Comparison of ENCODE assay signal across 8 cellular contexts in the genomic region with DNA sequence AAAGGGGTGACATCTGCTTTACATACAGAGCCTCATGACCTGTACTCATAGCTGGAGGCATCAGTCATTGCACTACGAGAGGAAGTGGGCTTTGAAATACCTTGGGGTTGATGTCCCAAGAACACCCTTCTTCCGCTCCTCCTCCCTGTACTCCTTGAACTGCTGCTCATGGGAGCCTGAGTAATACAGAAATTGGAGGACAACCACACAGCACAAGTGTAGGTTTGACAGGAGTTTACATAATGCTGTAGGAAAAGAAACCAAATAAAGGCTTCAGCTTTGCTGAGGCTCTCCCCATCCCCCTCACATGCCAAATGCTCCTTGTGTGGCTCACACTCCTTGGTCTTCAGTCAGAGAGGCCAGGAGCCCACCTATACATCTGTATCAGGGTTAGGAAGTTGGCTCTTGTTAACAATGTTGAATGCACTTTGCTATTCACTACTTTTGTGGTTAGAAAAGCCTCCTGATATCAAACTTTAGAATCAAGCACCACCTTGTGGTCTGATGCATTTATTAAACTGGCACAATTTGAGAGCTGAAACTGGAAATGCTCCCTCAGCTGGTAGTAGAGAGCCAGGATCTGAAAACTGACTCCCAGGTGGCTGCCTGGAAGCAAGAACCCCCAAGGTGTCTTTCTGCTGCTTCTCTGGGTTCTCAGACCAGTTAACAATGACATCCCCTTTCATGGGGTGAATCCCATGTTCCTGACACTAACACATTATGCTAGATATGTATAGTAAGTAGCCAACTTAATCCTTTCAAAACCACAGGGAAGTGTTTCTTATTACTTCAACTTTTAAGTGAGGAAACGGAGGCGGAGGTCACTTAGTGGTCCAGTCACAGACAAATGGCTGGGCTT. TPM values are rescaled to one million over a fixed set of nuclear protein-coding genes. Genes with fewer than 3 reads are reported as not detected.
DNase-seq lines count a peak whose midpoint lies in the region; ATAC-seq and TF ChIP-seq lines count a peak whose summit lies in the region.

No MANE protein-coding gene starts in this region.

- dilution Hi-C loops in IMR-90 (cut with HindIII; ENCODE audit: low sequenced_read_pairs, unreplicated experiment) = no loop called here

- CTCF ChIA-PET in IMR-90 (lab: Yijun Ruan, JAX) = interaction anchor here (0.6 to 1.5 kb wide), 10 partner anchors 10 to 649 kb away, joined by 3 to 10 read pairs (median 4); a partner anchor contains a TSS

- H3K36me3 ChIP-seq in IMR-90 (ENCODE audit: control insufficient read depth, insufficient read depth, low read length) (no peaks in the 10 kb centered on the region), Peyer's patch (no peaks in the 10 kb centered on the region), psoas muscle (ENCODE audit: insufficient read depth in 1 of 2, low read depth in 1 of 2) (no peaks in the 10 kb centered on the region)

- no peak overlapping the region for H2AK9ac ChIP-seq in IMR-90 (replicated peaks; ENCODE audit: low read depth, low read length, poor library complexity)

- peak; percentile 98 for TF ChIP-seq CTCF in IMR-90 (conservative IDR thresholded peaks at IDR 0.05; ENCODE audit: low read depth, low read length)
- TF ChIP-seq CTCF in Peyer's patch (IDR thresholded peaks at IDR 0.05) = peak; percentile 58 to 99 (median 94)
- TF ChIP-seq CTCF in psoas muscle (IDR thresholded peaks at IDR 0.05) = peak; percentile 73

- peaks cover 6% of the 10 kb centered on the region for H3K9me1 ChIP-seq in IMR-90 (ENCODE audit: insufficient read depth, low read length)

- no peaks in the 10 kb centered on the region for H4K20me1 ChIP-seq in IMR-90 (ENCODE audit: insufficient read depth, low read length)

- H2BK15ac ChIP-seq in IMR-90 (ENCODE audit: low read depth, low read length) = no peak overlapping the region; the same call in 2 of the 3 replicates

- no peaks in the 10 kb centered on the region for H3K9me3 Mint-ChIP-seq in activated naive CD8-positive, alpha-beta T cell treated with anti-CD3 and anti-CD28 coated beads for 36 hours

- H3K9ac ChIP-seq in IMR-90 (ENCODE audit: low read depth, low read length) = no peak overlapping the region

- H4K5ac ChIP-seq in IMR-90 (ENCODE audit: low read depth, low read length) = no peak overlapping the region

- no CpG with 5 or more reads among the region's 4 CpGs for WGBS in IMR-90 (ENCODE audit: extremely low coverage in 2 of 2, insufficient read length in 1 of 2), 2 experiments
- 77 to 83% (median 80%) methylated on average over 4 of the region's 4 CpGs for WGBS in psoas muscle, 3 donors

- no TSS peak for BruUV-seq in IMR-90 (replicated peaks; lab: Mats Ljungman, UMichigan)

- H2BK120ac ChIP-seq in IMR-90 (ENCODE audit: low read depth, low read length) = peak overlapping the region; percentile 50

- peaks cover 47% of the 10 kb centered on the region for H3K4me1 Mint-ChIP-seq in activated naive CD8-positive, alpha-beta T cell treated with anti-CD3 and anti-CD28 coated beads for 36 hours

- no peak overlapping the region for H3K18ac ChIP-seq in IMR-90 (ENCODE audit: low read depth, low read length)

- in situ Hi-C loops in IMR-90 (cut with MboI; ENCODE audit: low sequenced_read_pairs) = loop anchor here (5.0 kb wide), 2 partner anchors 577 to 647 kb away; no protein-coding TSS in a partner anchor

- no peaks in the 10 kb centered on the region for H3K27me3 ChIP-seq in IMR-90 (ENCODE audit: control insufficient read depth, insufficient read depth, low read length)
- no peaks in the 10 kb centered on the region for H3K27me3 ChIP-seq in Peyer's patch
- no peaks in the 10 kb centered on the region for H3K27me3 ChIP-seq in psoas muscle (ENCODE audit: insufficient read depth in 3 of 3, low read length in 2 of 3)

- peak; percentile 7 for DNase-seq in activated gamma-delta T cell treated with Interleukin-2 at 50 U/mL for 16 hours
- no peak for DNase-seq in activated gamma-delta T cell (lab: John Stamatoyannopoulos, UW)
- DNase-seq in IMR-90 = peak; percentile 84
- DNase-seq in Peyer's patch = peak in 1 of 3 donors; percentile 62
- peak; percentile 28 for DNase-seq in activated naive CD8-positive, alpha-beta T cell treated with anti-CD3 and anti-CD28 coated beads for 36 hours
- DNase-seq in Right ventricle myocardium superior = no peak
- DNase-seq in psoas muscle = no peak

- no peak overlapping the region for H3K56ac ChIP-seq in IMR-90 (ENCODE audit: extremely low read depth, insufficient read depth, low read length)

- H2BK20ac ChIP-seq in IMR-90 (ENCODE audit: low read depth, low read length) = peak overlapping the region; percentile 63

- H3K4me3 ChIP-seq in IMR-90 (ENCODE audit: insufficient read depth, low read depth, low read length) = no peak overlapping the region
- H3K4me3 ChIP-seq in Peyer's patch = no peak overlapping the region
- H3K4me3 ChIP-seq in psoas muscle = no peak overlapping the region

- intact Hi-C loops in IMR-90 (cut with micrococcal nuclease) (loop anchor here (1.0 to 5.0 kb wide), 8 partner anchors 55 to 649 kb away; no protein-coding TSS in a partner anchor), Right ventricle myocardium superior (cut with DNase I) (loop anchor here (2.0 to 5.0 kb wide), 2 partner anchors 579 to 642 kb away; no protein-coding TSS in a partner anchor), psoas muscle (cut with DNase I) (loop anchor here (2.0 to 10.0 kb wide), 5 partner anchors 409 to 649 kb away; no protein-coding TSS in a partner anchor)

- 0 out of 2 replicates have a peak overlapping the region, but pooled peaks have one; percentile 21 for H4K91ac ChIP-seq in IMR-90 (ENCODE audit: insufficient read depth, low read depth, low read length)

- H3K79me1 ChIP-seq in IMR-90 (ENCODE audit: low read depth in 1 of 2, low read length in 2 of 2) = no peaks in the 10 kb centered on the region

- H3K9me3 ChIP-seq in IMR-90 (ENCODE audit: control insufficient read depth, insufficient read depth, low read length) (no peaks in the 10 kb centered on the region), Peyer's patch (no peaks in the 10 kb centered on the region), psoas muscle (no peaks in the 10 kb centered on the region)

- peak; percentile 90 for ATAC-seq in IMR-90 (ENCODE audit: low read depth)
- ATAC-seq in Right ventricle myocardium superior (ENCODE audit: poor library complexity) = peak; percentile 79
- peak in 3 of 4 donors; percentile 49 to 77 (median 62) for ATAC-seq in psoas muscle
- no peak for ATAC-seq in HG03457 (IDR thresholded peaks at IDR 0.05; ENCODE audit: unreplicated experiment)

- H4K8ac ChIP-seq in IMR-90 (ENCODE audit: low read depth in 2 of 2, low read length in 2 of 2) = peak overlapping the region in 1 of 2 experiments; percentile 38; a peak in 1 of 4 replicates

- H2BK5ac ChIP-seq in IMR-90 (ENCODE audit: low read depth, low read length, poor library complexity, severe bottlenecking) = no peak overlapping the region

- peak overlapping the region; percentile 32 for H3K14ac ChIP-seq in IMR-90 (replicated peaks; ENCODE audit: low read depth, low read length)

- H3K4me2 ChIP-seq in IMR-90 (ENCODE audit: low read depth, low read length) = peak overlapping the region; percentile 64

- no peaks in the 10 kb centered on the region for H3K27me3 Mint-ChIP-seq in activated naive CD8-positive, alpha-beta T cell treated with anti-CD3 and anti-CD28 coated beads for 36 hours

- TF ChIP-seq RAD21 in IMR-90 (IDR thresholded peaks at IDR 0.05; ENCODE audit: low read length) = peak; percentile 88

- H2AFZ ChIP-seq in IMR-90 (replicated peaks; ENCODE audit: low read length, poor library complexity) = peak overlapping the region; percentile 17

- H3K27ac Mint-ChIP-seq in activated naive CD8-positive, alpha-beta T cell treated with anti-CD3 and anti-CD28 coated beads for 36 hours = peak overlapping the region; percentile 52

- H2AK5ac ChIP-seq in IMR-90 (ENCODE audit: low read depth, low read length) = peak overlapping the region; percentile 6; the same call in 1 of the 2 replicates

- no peaks in the 10 kb centered on the region for H3K36me3 Mint-ChIP-seq in activated naive CD8-positive, alpha-beta T cell treated with anti-CD3 and anti-CD28 coated beads for 36 hours

- peak overlapping the region; percentile 59 for H3K4ac ChIP-seq in IMR-90 (ENCODE audit: low read depth, low read length)

- TF ChIP-seq POLR2A in IMR-90 (IDR thresholded peaks at IDR 0.05; ENCODE audit: low read depth, low read length) (no peak), Peyer's patch (IDR thresholded peaks at IDR 0.05) (no peak)

- no peak overlapping the region for H3K4me3 Mint-ChIP-seq in activated naive CD8-positive, alpha-beta T cell treated with anti-CD3 and anti-CD28 coated beads for 36 hours

- no peak overlapping the region for H3K23ac ChIP-seq in IMR-90 (ENCODE audit: low read depth, low read length)

- H3K27ac ChIP-seq in IMR-90 (ENCODE audit: insufficient read depth, low read length) (no peak overlapping the region), Peyer's patch (peak overlapping the region in 1 of 4 donors; percentile 40), psoas muscle (no peak overlapping the region)

- POLR2A ChIA-PET in IMR-90 (lab: Charles Lee; ENCODE audit: unreplicated experiment) = interaction anchor here (0.5 to 0.6 kb wide), 2 partner anchors 11 to 40 kb away, joined by 4 to 19 read pairs; no protein-coding TSS in a partner anchor

- H3K4me1 ChIP-seq in IMR-90 (ENCODE audit: control insufficient read depth, insufficient read depth, low read length) = peaks cover 4% of the 10 kb centered on the region
- H3K4me1 ChIP-seq in Peyer's patch = peaks cover 0 to 8% (median 3%) of the 10 kb centered on the region in 4 donors
- H3K4me1 ChIP-seq in psoas muscle = no peaks in the 10 kb centered on the region

TF ChIP-seq in IMR-90, 13 proteins besides CTCF, POLR2A, EP300 and RAD21:
- TF ChIP-seq SMC3 (IDR thresholded peaks at IDR 0.05; ENCODE audit: low read depth, low read length) (peak; percentile 94), MAFK (IDR thresholded peaks at IDR 0.05; ENCODE audit: low read depth, low read length) (no peak), MAZ (IDR thresholded peaks at IDR 0.05; ENCODE audit: borderline replicate concordance, low read depth, low read length) (no peak), CEBPB (IDR thresholded peaks at IDR 0.05; ENCODE audit: low read depth, low read length) (peak; percentile 53)

RNA-seq across cellular contexts. Expression of a gene that starts 56.2 kb away (rescaled TPM):
- total RNA-seq in IMR-90 (2012; rRNA removed) = 5.6 and 8.6 TPM in 2 replicates
- polyA plus RNA-seq in IMR-90 (2012; rRNA removed) = 8.5 and 9.0 TPM in 2 replicates
- 3.2 and 5.6 TPM in 2 replicates for polyA plus RNA-seq in IMR-90 (2012; cell fraction: cytosol; rRNA removed)
- 7.5 and 15.6 TPM in 2 replicates for polyA plus RNA-seq in IMR-90 (2012; cell fraction: nucleus; rRNA removed; ENCODE audit: low replicate concordance)
- total RNA-seq in Peyer's patch = 10 to 100 TPM in 2 of 4 donors, 1 to 10 TPM in 2; 5.8 to 19.0 (median 13.5) TPM
- total RNA-seq in activated naive CD8-positive, alpha-beta T cell treated with anti-CD3 and anti-CD28 coated beads for 36 hours = not detected
- 2.2 TPM for total RNA-seq in Right ventricle myocardium superior
- total RNA-seq in psoas muscle = 1 to 10 TPM in 3 of 4 donors, under 1 TPM in 1; 0.90 to 3.7 (median 2.6) TPM
- polyA plus RNA-seq in psoas muscle = 1 to 10 TPM in 2 of 3 donors, under 1 TPM in 1; 0.68 to 2.7 (median 1.9) TPM

Comparison
In these comparisons a context has a peak if more than half of its experiments do, and no peak if none do; other contexts are left out.
1. DNase-seq: peak in activated gamma-delta T cell treated with Interleukin-2 at 50 U/mL for 16 hours (single experiment), IMR-90 (single experiment) and activated naive CD8-positive, alpha-beta T cell treated with anti-CD3 and anti-CD28 coated beads for 36 hours (single experiment); none in activated gamma-delta T cell (single experiment), Right ventricle myocardium superior (single experiment) and psoas muscle (0 of 2).
2. Peak in every context shown above with its lines, with median percentiles within 50 percentile points of each other: CTCF ChIP-seq.